Comparison of ENCODE assay signal across 8 cellular contexts in genomic region chr1:117339866-117340357, GRCh38. TPM values are rescaled to one million over a fixed set of nuclear protein-coding genes. Genes with fewer than 3 reads are reported as not detected.
A peak's percentile ranks its signal among the peaks of the same experiment; 100 is the strongest.
DNase-seq lines count a peak whose midpoint lies in the region; ATAC-seq and TF ChIP-seq lines count a peak whose summit lies in the region.

No MANE protein-coding gene starts in this region.

- no peaks in the 10 kb centered on the region for H3F3A ChIP-seq in neural cell (ENCODE audit: insufficient read depth, low read length, poor library complexity, severe bottlenecking)

- TF ChIP-seq EP300 in neural cell (conservative IDR thresholded peaks at IDR 0.05; ENCODE audit: poor library complexity, severe bottlenecking) = no peak

- ATAC-seq in activated CD4-positive, alpha-beta T cell treated with anti-CD3 and anti-CD28 coated beads for 36 hours = peak; percentile 74
- ATAC-seq in GM19324 (IDR thresholded peaks at IDR 0.05; ENCODE audit: low FRiP score, unreplicated experiment) = no peak

- peaks cover 16% of the 10 kb centered on the region for H3K4me1 Mint-ChIP-seq in activated CD4-positive, alpha-beta T cell treated with anti-CD3 and anti-CD28 coated beads for 36 hours

- H2AFZ ChIP-seq in neural cell (ENCODE audit: low read depth, low read length) = no peak overlapping the region

- no peaks in the 10 kb centered on the region for H3K9me3 Mint-ChIP-seq in activated CD4-positive, alpha-beta T cell treated with anti-CD3 and anti-CD28 coated beads for 36 hours (ENCODE audit: low read depth)

- no peak overlapping the region for H3K9ac ChIP-seq in endocrine pancreas (ENCODE audit: control insufficient read depth, insufficient read depth, low read length)
- H3K9ac ChIP-seq in neural cell (ENCODE audit: low read length) = no peak overlapping the region

- H3K27ac ChIP-seq in neural cell (ENCODE audit: low read length) = no peak overlapping the region

- intact Hi-C loops in activated CD4-positive, alpha-beta T cell treated with anti-CD3 and anti-CD28 coated beads for 36 hours (cut with DNase I, micrococcal nuclease) = no loop called here
- intact Hi-C loops in posterior cingulate gyrus (cut with DNase I) = no loop called here

- H3K36me3 ChIP-seq in endocrine pancreas (ENCODE audit: control insufficient read depth, insufficient read depth, low read length) (no peaks in the 10 kb centered on the region), neural cell (ENCODE audit: insufficient read depth, low read length) (no peaks in the 10 kb centered on the region)

- H4K20me1 ChIP-seq in neural cell (ENCODE audit: insufficient read depth) = no peaks in the 10 kb centered on the region

- H3K27me3 ChIP-seq in endocrine pancreas (ENCODE audit: control insufficient read depth, insufficient read depth, low read length) (no peaks in the 10 kb centered on the region), neural cell (ENCODE audit: insufficient read depth, low read depth, low read length) (no peaks in the 10 kb centered on the region)

- H3K9me2 ChIP-seq in neural cell (ENCODE audit: insufficient read depth, low read length) = no peaks in the 10 kb centered on the region

- H3K9me3 ChIP-seq in endocrine pancreas (ENCODE audit: control insufficient read depth, low read length) = no peaks in the 10 kb centered on the region
- no peaks in the 10 kb centered on the region for H3K9me3 ChIP-seq in neural cell (ENCODE audit: low read length)

- TF ChIP-seq RAD21 in neural cell (conservative IDR thresholded peaks at IDR 0.05) = no peak

- no peak overlapping the region for H3K4me3 Mint-ChIP-seq in activated CD4-positive, alpha-beta T cell treated with anti-CD3 and anti-CD28 coated beads for 36 hours

- no peaks in the 10 kb centered on the region for H3K36me3 Mint-ChIP-seq in activated CD4-positive, alpha-beta T cell treated with anti-CD3 and anti-CD28 coated beads for 36 hours (ENCODE audit: low read depth)

- peak overlapping the region; percentile 22 for H3K4me3 ChIP-seq in endocrine pancreas (ENCODE audit: control insufficient read depth, insufficient read depth, low read length)
- H3K4me3 ChIP-seq in neural cell (ENCODE audit: low read length) = no peak overlapping the region

- no peaks in the 10 kb centered on the region for H3K79me2 ChIP-seq in neural cell (replicated peaks; ENCODE audit: insufficient read depth, low read length)

- peak; percentile 34 for DNase-seq in activated CD4-positive, alpha-beta T cell treated with anti-CD3 and anti-CD28 coated beads for 36 hours
- DNase-seq in activated CD4-positive, alpha-beta T cell treated with anti-CD3 and anti-CD28 coated beads, Interleukin-2, amount 50 U/mL, for 1 hour = no peak
- DNase-seq in NCI-H69 (lab: John Stamatoyannopoulos, UW) = peak; percentile 69
- no peak for DNase-seq in posterior cingulate gyrus
- no peak for DNase-seq in effector CD4-positive, alpha-beta T cell

- H3K4me2 ChIP-seq in neural cell (ENCODE audit: low read length) = no peak overlapping the region

- no peak overlapping the region for H3K27ac Mint-ChIP-seq in activated CD4-positive, alpha-beta T cell treated with anti-CD3 and anti-CD28 coated beads for 36 hours

- CTCF ChIA-PET in activated CD4-positive, alpha-beta T cell treated with anti-CD3 and anti-CD28 coated beads for 36 hours (lab: Charles Lee) = interaction anchor here (0.7 to 1.0 kb wide), 3 partner anchors 29 to 583 kb away, joined by 3 to 4 read pairs (median 3); no protein-coding TSS in a partner anchor

- H3K4me1 ChIP-seq in endocrine pancreas (ENCODE audit: control insufficient read depth, insufficient read depth, low read length) = peaks cover 15% of the 10 kb centered on the region

- POLR2A ChIA-PET in activated CD4-positive, alpha-beta T cell treated with anti-CD3 and anti-CD28 coated beads for 36 hours (lab: Charles Lee) = no interaction called here

- TF ChIP-seq CTCF in neural cell (IDR thresholded peaks at IDR 0.05; ENCODE audit: poor library complexity, severe bottlenecking) = peak; percentile 22

- no peaks in the 10 kb centered on the region for H3K27me3 Mint-ChIP-seq in activated CD4-positive, alpha-beta T cell treated with anti-CD3 and anti-CD28 coated beads for 36 hours

TF ChIP-seq in neural cell, 6 proteins besides CTCF, POLR2A, EP300 and RAD21:
- TF ChIP-seq MXI1 (conservative IDR thresholded peaks at IDR 0.05; ENCODE audit: poor library complexity, severe bottlenecking) (no peak), SMC3 (conservative IDR thresholded peaks at IDR 0.05; ENCODE audit: poor library complexity) (no peak), POLR2AphosphoS5 (IDR thresholded peaks at IDR 0.05) (no peak), EZH2 (IDR thresholded peaks at IDR 0.05; ENCODE audit: borderline replicate concordance, insufficient read depth, low read length, poor library complexity, severe bottlenecking) (no peak), REST (IDR thresholded peaks at IDR 0.05; ENCODE audit: borderline replicate concordance) (no peak), TAF1 (IDR thresholded peaks at IDR 0.05; ENCODE audit: low read depth) (no peak)
TF ChIP-seq in neural cell: peak in this region for 0.

RNA-seq across cellular contexts. Expression of gene MAN1A2, which starts 27.3 kb away (rescaled TPM):
- total RNA-seq in activated CD4-positive, alpha-beta T cell treated with anti-CD3 and anti-CD28 coated beads for 36 hours = 10 to 100 TPM; 18.5 to 20.4 TPM
- 25.0 and 27.0 TPM in 2 replicates for polyA plus RNA-seq in neural cell
- polyA minus RNA-seq in neural cell = 95.9 and 98.2 TPM in 2 replicates

Comparison
In these comparisons a context has a peak if more than half of its experiments do, and no peak if none do; other contexts are left out.
1. DNase-seq: peak in activated CD4-positive, alpha-beta T cell treated with anti-CD3 and anti-CD28 coated beads for 36 hours (single experiment) and NCI-H69 (single experiment); none in activated CD4-positive, alpha-beta T cell treated with anti-CD3 and anti-CD28 coated beads, Interleukin-2, amount 50 U/mL, for 1 hour (single experiment), posterior cingulate gyrus (0 of 10) and effector CD4-positive, alpha-beta T cell (single experiment).